Comparison of ENCODE assay signal across 9 cellular contexts in genomic region chr4:186104114-186104894, GRCh38. TPM values are rescaled to one million over a fixed set of nuclear protein-coding genes. Genes with fewer than 3 reads are reported as not detected.
A peak's percentile ranks its signal among the peaks of the same experiment; 100 is the strongest.
DNase-seq lines count a peak whose midpoint lies in the region; ATAC-seq and TF ChIP-seq lines count a peak whose summit lies in the region.
"Had no signal": no experiment of that assay in that cellular context is flagged by ENCODE, and none has a peak within 500 bp of the region (broad histone marks: within the 10 kb centered on the region; RNA-seq: fewer than 3 reads in every experiment).

Gene FAM149A, plus strand, starts transcription at chr4:186104704.

- TF ChIP-seq CTCF in body of pancreas (IDR thresholded peaks at IDR 0.05), result no peak

- TF ChIP-seq POLR2A in body of pancreas (IDR thresholded peaks at IDR 0.05), result peak; percentile 65 to 79 (median 67)

- ATAC-seq in HG03095 (IDR thresholded peaks at IDR 0.05; ENCODE audit: unreplicated experiment) (peak; percentile 67), body of pancreas (peak; percentile 86)

- WGBS in body of pancreas, 2 donors, result 4 to 16% methylated on average over 19 to 47 of the region's 58 CpGs

- no peaks in the 10 kb centered on the region for H3K9me3 ChIP-seq in body of pancreas

- H3K36me3 ChIP-seq in body of pancreas (replicated peaks in 1 of 2; ENCODE audit: insufficient read depth in 1 of 2, low read depth in 2 of 2), result no peaks in the 10 kb centered on the region

- H3K4me1 ChIP-seq in body of pancreas, result peaks cover 18% of the 10 kb centered on the region

- H3K27ac ChIP-seq in body of pancreas, result peak within 1 kb of the TSS; percentile 84 to 95 (median 93)
- H3K27ac ChIP-seq: 22Rv1 had no signal

- DNase-seq in DMS 273 (lab: John Stamatoyannopoulos, UW; ENCODE audit: unreplicated experiment) (peak; percentile 77), DMS 273 treated with DMSO at 0.1 percent for 48 hours (lab: John Stamatoyannopoulos, UW) (no peak), SW480 (ENCODE audit: low spot score) (peak; percentile 60), body of pancreas (peak; percentile 86 to 92 (median 91)), kidney tubule cell (ENCODE audit: low spot score) (peak; percentile 78)
- peak; percentile 76 for DNase-seq in stimulated activated CD4-positive, alpha-beta T cell treated with anti-CD3 and anti-CD28 coated beads, Interleukin-15, amount 100 ng/mL, for 24 hours
- no peak for DNase-seq in NK-92 treated with Interleukin-12 subunit alpha and Interleukin-12 subunit beta, amount 100 ng/mL, for 24 hours (lab: John Stamatoyannopoulos, UW)

- intact Hi-C loops in body of pancreas (cut with DNase I), result no loop called here

- H3K4me3 ChIP-seq in body of pancreas, result peak within 1 kb of the TSS; percentile 69 to 75

- no peaks in the 10 kb centered on the region for H3K27me3 ChIP-seq in body of pancreas

RNA-seq across cellular contexts. Expression of gene FAM149A, which starts in this region (rescaled TPM):
- total RNA-seq in body of pancreas, result 10 to 100 TPM; 20.8 to 51.4 TPM

Comparison
In these comparisons a context has a peak if more than half of its experiments do, and no peak if none do; other contexts are left out.
1. DNase-seq: peak in DMS 273 (single experiment), SW480 (single experiment), body of pancreas (4 of 4), kidney tubule cell (single experiment) and stimulated activated CD4-positive, alpha-beta T cell treated with anti-CD3 and anti-CD28 coated beads, Interleukin-15, amount 100 ng/mL, for 24 hours (single experiment); none in DMS 273 treated with DMSO at 0.1 percent for 48 hours (single experiment) and NK-92 treated with Interleukin-12 subunit alpha and Interleukin-12 subunit beta, amount 100 ng/mL, for 24 hours (single experiment).